ENCODE assay signal across 13 cellular contexts in the genomic region with DNA sequence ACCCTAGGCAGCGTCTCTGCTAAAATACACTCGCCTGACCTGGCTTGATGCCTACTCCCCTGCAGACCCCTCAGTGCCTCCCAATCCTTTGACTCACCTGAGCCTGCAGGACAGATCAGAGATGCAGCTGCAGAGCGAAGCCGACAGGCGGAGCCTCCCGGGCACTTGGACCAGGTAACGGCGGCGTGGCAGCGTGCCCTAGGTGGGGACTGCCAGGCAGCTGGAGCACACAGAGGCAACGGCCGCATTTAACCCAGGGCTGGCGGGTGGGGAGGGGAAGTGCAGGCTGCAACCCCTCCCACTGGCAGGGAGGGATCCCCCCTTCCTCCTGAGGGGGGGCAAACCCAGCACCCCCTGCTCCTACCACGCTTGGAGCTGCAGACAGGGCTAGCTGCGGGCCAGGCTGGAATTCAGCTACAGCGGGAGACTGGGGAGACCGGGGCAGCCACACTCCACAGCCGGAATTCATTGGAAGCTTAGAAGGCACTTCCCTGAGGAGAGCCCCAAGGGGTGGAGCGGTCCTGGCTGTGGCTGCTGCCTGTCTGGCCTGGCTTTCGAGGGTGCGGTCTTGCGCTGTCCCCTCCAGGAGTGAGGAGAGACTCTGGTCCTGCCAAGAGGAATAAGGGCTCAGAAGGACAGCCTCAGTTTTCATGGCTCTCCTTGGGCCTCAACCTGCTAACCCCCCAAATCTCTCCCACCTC. TPM values are rescaled to one million over a fixed set of nuclear protein-coding genes. Genes with fewer than 3 reads are reported as not detected.
DNase-seq lines count a peak whose midpoint lies in the region; ATAC-seq and TF ChIP-seq lines count a peak whose summit lies in the region.
"Had no signal": no experiment of that assay in that cellular context is flagged by ENCODE, and none has a peak within 500 bp of the region (broad histone marks: within the 10 kb centered on the region; RNA-seq: fewer than 3 reads in every experiment).

A gene with protein sequence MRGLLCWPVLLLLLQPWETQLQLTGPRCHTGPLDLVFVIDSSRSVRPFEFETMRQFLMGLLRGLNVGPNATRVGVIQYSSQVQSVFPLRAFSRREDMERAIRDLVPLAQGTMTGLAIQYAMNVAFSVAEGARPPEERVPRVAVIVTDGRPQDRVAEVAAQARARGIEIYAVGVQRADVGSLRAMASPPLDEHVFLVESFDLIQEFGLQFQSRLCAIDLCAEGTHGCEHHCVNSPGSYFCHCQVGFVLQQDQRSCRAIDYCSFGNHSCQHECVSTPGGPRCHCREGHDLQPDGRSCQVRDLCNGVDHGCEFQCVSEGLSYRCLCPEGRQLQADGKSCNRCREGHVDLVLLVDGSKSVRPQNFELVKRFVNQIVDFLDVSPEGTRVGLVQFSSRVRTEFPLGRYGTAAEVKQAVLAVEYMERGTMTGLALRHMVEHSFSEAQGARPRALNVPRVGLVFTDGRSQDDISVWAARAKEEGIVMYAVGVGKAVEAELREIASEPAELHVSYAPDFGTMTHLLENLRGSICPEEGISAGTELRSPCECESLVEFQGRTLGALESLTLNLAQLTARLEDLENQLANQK (minus strand): TSS at position 222 of the 701 bp plus-strand sequence. CDS start 2,717 bp downstream, outside the sequence.

- DNase-seq in Right ventricle myocardium inferior (ENCODE audit: missing footprints): peak; percentile 76
- no peak for DNase-seq in cardiac septum (ENCODE audit: low spot score)
- no peak for DNase-seq in RWPE2 (ENCODE audit: low spot score)
- DNase-seq in activated CD4-positive, alpha-beta T cell treated with anti-CD3 and anti-CD28 coated beads for 48 hours: no peak
- DNase-seq in SK-N-DZ (ENCODE audit: low spot score): no peak
- no peak for DNase-seq in Peyer's patch
- no peak for DNase-seq in anterior cingulate cortex (lab: John Stamatoyannopoulos, UW)
- DNase-seq: activated CD4-positive, alpha-beta T cell treated with anti-CD3 and anti-CD28 coated beads, Interleukin-2, amount 50 U/mL, for 48 hours; stimulated activated CD4-positive, alpha-beta T cell treated with anti-CD3 and anti-CD28 coated beads, Interleukin-12 subunit alpha, Interleukin-12 subunit beta, amount 100 ng/mL, for 4 hours; SW 1271 had no signal

- no peak for TF ChIP-seq POLR2A in Peyer's patch (IDR thresholded peaks at IDR 0.05)

- H3K4me3 ChIP-seq in RWPE2 (ENCODE audit: severe bottlenecking) (no peak within 1 kb of the TSS), iPS-20b (ENCODE audit: low read length) (peak within 1 kb of the TSS; percentile 14; the same call in 1 of the 2 replicates), Peyer's patch (no peak within 1 kb of the TSS)
- H3K4me3 ChIP-seq: vagina had no signal

- no peaks in the 10 kb centered on the region for H3K4me1 ChIP-seq in RWPE2 (ENCODE audit: insufficient read depth, poor library complexity, severe bottlenecking)
- H3K4me1 ChIP-seq in iPS-20b (ENCODE audit: insufficient read depth, low read length): peaks cover 4% of the 10 kb centered on the region; the same call in 1 of the 2 replicates
- H3K4me1 ChIP-seq in Peyer's patch: no peaks in the 10 kb centered on the region

- H3K36me3 ChIP-seq in RWPE2 (ENCODE audit: low read depth) (no peaks in the 10 kb centered on the region), iPS-20b (ENCODE audit: insufficient read depth, low read depth, low read length) (no peaks in the 10 kb centered on the region), Peyer's patch (no peaks in the 10 kb centered on the region)
- H3K36me3 ChIP-seq: vagina had no signal

- H3K27me3 ChIP-seq in RWPE2 (ENCODE audit: insufficient read depth, poor library complexity, severe bottlenecking) (no peaks in the 10 kb centered on the region), iPS-20b (ENCODE audit: insufficient read depth, low read length) (peaks cover 36% of the 10 kb centered on the region), Peyer's patch (no peaks in the 10 kb centered on the region)
- H3K27me3 ChIP-seq: vagina had no signal

- H3K9me3 ChIP-seq in RWPE2 (ENCODE audit: severe bottlenecking): no peaks in the 10 kb centered on the region
- H3K9me3 ChIP-seq in iPS-20b (ENCODE audit: insufficient read depth, low read depth, low read length): no peaks in the 10 kb centered on the region
- H3K9me3 ChIP-seq in Peyer's patch: no peaks in the 10 kb centered on the region
- H3K9me3 ChIP-seq: vagina had no signal

- no peak within 1 kb of the TSS for H3K27ac ChIP-seq in RWPE2 (ENCODE audit: poor library complexity, severe bottlenecking)
- H3K27ac ChIP-seq in iPS-20b (ENCODE audit: low read length): no peak within 1 kb of the TSS
- no peak within 1 kb of the TSS for H3K27ac ChIP-seq in Peyer's patch
- H3K27ac ChIP-seq: vagina had no signal

- ATAC-seq in Right ventricle myocardium inferior: peak; percentile 56
- ATAC-seq in RWPE2 (ENCODE audit: low read depth): peak; percentile 51

- no peak within 1 kb of the TSS for H3K9ac ChIP-seq in iPS-20b (ENCODE audit: low read depth, low read length)

- intact Hi-C loops in Right ventricle myocardium inferior (cut with DNase I) (no loop called here), cardiac septum (cut with DNase I) (no loop called here)

- peak; percentile 42 for TF ChIP-seq CTCF in RWPE2 (IDR thresholded peaks at IDR 0.05; ENCODE audit: poor library complexity, severe bottlenecking)
- TF ChIP-seq CTCF in Peyer's patch (IDR thresholded peaks at IDR 0.05): peak in 3 of 6 experiments; percentile 7 to 29 (median 16)

RNA-seq across cellular contexts. Expression of the gene that starts here (rescaled TPM):
- total RNA-seq in Right ventricle myocardium inferior: not detected
- total RNA-seq in cardiac septum: not detected
- 0.10 TPM in 1 of 2 replicates, not detected in the other for polyA plus RNA-seq in SK-N-DZ (2014; cell fraction: cytosol; rRNA removed)
- polyA plus RNA-seq in SK-N-DZ (2014; cell fraction: nucleus; rRNA removed): not detected in 2 replicates
- total RNA-seq in Peyer's patch: not detected
- total RNA-seq: neural crest cell, vagina had no signal

Comparison
In these comparisons a context has a peak if more than half of its experiments do, and no peak if none do; other contexts are left out.
1. Peak in DNase-seq and ATAC-seq in Right ventricle myocardium inferior; RNA of the gene not detected or under 1 TPM.